ENCODE assay signal across 34 cellular contexts in the genomic region with DNA sequence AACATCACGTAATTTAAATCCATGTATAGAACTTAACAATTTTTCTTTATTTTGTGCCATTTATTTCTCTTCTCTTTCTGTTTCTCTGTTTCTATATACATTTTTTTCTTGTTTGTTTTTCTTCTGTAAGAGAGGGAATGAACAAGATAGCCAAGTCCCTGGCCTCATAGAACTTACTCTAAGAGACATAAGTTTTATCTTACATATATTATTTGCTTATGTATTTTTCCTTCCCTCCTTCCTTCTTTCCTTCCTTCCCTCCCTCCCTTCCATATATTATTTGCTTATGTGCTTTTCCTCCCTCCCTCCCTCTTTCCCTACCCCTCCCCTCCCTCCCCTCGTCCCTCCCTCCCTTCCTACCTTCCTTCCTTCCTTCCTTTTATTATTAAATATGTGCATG. TPM values are rescaled to one million over a fixed set of nuclear protein-coding genes. Genes with fewer than 3 reads are reported as not detected.
"Had no signal": no experiment of that assay in that cellular context is flagged by ENCODE, and none has a peak within 500 bp of the region (broad histone marks: within the 10 kb centered on the region; RNA-seq: fewer than 3 reads in every experiment).

No MANE protein-coding gene starts in this region.

- H3K36me3 ChIP-seq: adrenal gland, ascending aorta, brain microvascular endothelial cell, breast epithelium, cardiac muscle cell had no signal

- ATAC-seq: activated naive CD4-positive, alpha-beta T cell treated with anti-CD3 and anti-CD28 coated beads, Interleukin-2, amount 50 U/mL, for 72 hours; activated naive CD8-positive, alpha-beta T cell treated with anti-CD3 and anti-CD28 coated beads, Interleukin-2, amount 50 U/mL, for 24 hours; activated T-cell treated with anti-CD3 and anti-CD28 coated beads, Interleukin-2, amount 50 U/mL, for 4 hours; activated T-cell treated with anti-CD3 and anti-CD28 coated beads, Interleukin-2, amount 50 U/mL, for 72 hours; activated T-helper 17 cell treated with anti-CD3 and anti-CD28 coated beads, Interleukin-2, amount 50 U/mL, for 72 hours; body of pancreas had no signal

- FAIRE-seq: astrocyte, bronchial epithelial cell had no signal

- H3K27ac ChIP-seq: adrenal gland, ascending aorta, body of pancreas, brain microvascular endothelial cell, breast epithelium, cardiac muscle cell had no signal

- H3K4me3 ChIP-seq: adrenal gland, ascending aorta, body of pancreas, breast epithelium, cardiac muscle cell had no signal

- H3K4me1 ChIP-seq: adrenal gland, ascending aorta, body of pancreas, breast epithelium had no signal

- DNase-seq: activated effector memory CD4-positive, alpha-beta T cell treated with anti-CD3 and anti-CD28 coated beads, Interleukin-2, amount 50 U/mL, for 16 hours; activated effector memory CD4-positive, alpha-beta T cell treated with Interleukin-2 at 50 U/mL for 16 hours; activated gamma-delta T cell; activated gamma-delta T cell treated with Interleukin-2 at 50 U/mL for 16 hours; activated naive CD4-positive, alpha-beta T cell; activated naive CD4-positive, alpha-beta T cell treated with anti-CD3 and anti-CD28 coated beads for 36 hours; activated naive CD4-positive, alpha-beta T cell treated with anti-CD3 and anti-CD28 coated beads, Interleukin-2, amount 10 ng/mL, durations not matched to agents 7 days and 5 days; activated naive CD4-positive, alpha-beta T cell treated with anti-CD3 and anti-CD28 coated beads, Interleukin-2, amount 50 U/mL, for 16 hours; activated naive CD4-positive, alpha-beta T cell treated with Interleukin-2 at 50 U/mL for 16 hours; activated naive CD8-positive, alpha-beta T cell treated with anti-CD3 and anti-CD28 coated beads for 36 hours; activated naive CD8-positive, alpha-beta T cell treated with anti-CD3 and anti-CD28 coated beads, Interleukin-2, amount 10 ng/mL, durations not matched to agents 7 days and 5 days; activated naive CD8-positive, alpha-beta T cell treated with anti-CD3 and anti-CD28 coated beads, Interleukin-2, amount 50 U/mL, for 24 hours; activated T-cell treated with anti-CD3 and anti-CD28 coated beads, Interleukin-2, amount 50 U/mL, for 1 hour; activated T-cell treated with anti-CD3 and anti-CD28 coated beads, Interleukin-2, amount 50 U/mL, for 24 hours; activated T-cell treated with anti-CD3 and anti-CD28 coated beads, Interleukin-2, amount 50 U/mL, for 4 hours; activated T-cell treated with anti-CD3 and anti-CD28 coated beads, Interleukin-2, amount 50 U/mL, for 48 hours; activated T-cell treated with anti-CD3 and anti-CD28 coated beads, Interleukin-2, amount 50 U/mL, for 72 hours; adrenal gland; amniotic stem cell; amygdala; anterior cingulate cortex; aorta; body of pancreas; brain microvascular endothelial cell; caudate nucleus; central memory CD4-positive, alpha-beta T cell; cerebellar nuclear complex had no signal

- H3K27me3 ChIP-seq: adrenal gland, ascending aorta, body of pancreas, brain microvascular endothelial cell, breast epithelium, cardiac muscle cell had no signal

- H3K9me3 ChIP-seq: adrenal gland, ascending aorta, body of pancreas, breast epithelium had no signal

RNA-seq across cellular contexts. Expression of gene DOK5, which starts 13.0 kb away (rescaled TPM):
- total RNA-seq: activated naive CD8-positive, alpha-beta T cell treated with anti-CD3 and anti-CD28 coated beads, Interleukin-2, amount 10 ng/mL, durations not matched to agents 7 days and 5 days; ascending aorta; bronchial epithelial cell had no signal
